In the genomic region with DNA sequence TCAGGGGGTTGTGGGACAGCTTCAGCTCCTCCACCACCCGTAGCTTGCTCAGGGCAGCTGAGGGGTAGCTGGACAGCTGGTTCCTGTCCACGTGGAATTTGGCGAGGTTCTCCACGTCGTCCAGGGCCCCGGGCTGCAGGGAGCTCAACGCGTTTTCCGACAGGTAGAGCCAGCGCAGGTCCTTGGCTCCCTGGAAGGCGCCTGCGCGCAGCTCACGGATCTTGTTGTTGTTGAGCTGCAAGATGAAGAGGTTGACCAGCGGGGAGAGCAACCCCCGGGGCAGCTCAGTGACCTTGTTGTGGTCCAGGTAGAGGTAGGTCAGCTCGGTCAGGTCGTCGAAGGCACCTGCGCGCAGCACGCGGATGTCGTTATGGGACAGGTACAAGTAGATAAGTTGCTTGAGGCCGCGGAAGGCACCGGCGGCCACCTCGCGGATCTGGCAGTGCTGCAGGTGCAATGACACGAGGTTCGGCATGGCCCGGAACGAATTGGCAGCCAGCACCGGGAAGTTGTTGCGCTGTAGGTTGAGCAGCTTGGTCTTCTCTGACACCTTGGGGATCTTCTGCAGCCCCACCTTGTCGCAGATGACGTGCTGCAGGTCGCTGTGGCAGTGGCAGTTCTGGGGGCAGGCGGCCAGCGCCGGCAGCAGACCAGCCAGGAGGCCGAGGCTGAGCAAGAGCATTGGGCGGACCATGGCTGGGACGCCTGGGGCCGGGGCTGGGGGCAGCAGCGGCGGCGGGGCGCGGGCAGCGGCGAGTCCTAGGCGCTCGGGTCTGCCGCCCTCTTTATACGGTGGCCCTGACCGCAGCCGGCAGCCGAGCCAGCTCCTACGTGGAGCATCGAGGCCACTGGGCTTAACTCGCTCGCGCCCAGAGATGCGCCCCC, we compare ENCODE assay signal across 12 cellular contexts. TPM values are rescaled to one million over a fixed set of nuclear protein-coding genes. Genes with fewer than 3 reads are reported as not detected.
DNase-seq lines count a peak whose midpoint lies in the region; ATAC-seq and TF ChIP-seq lines count a peak whose summit lies in the region.
"Had no signal": no experiment of that assay in that cellular context is flagged by ENCODE, and none has a peak within 500 bp of the region (broad histone marks: within the 10 kb centered on the region; RNA-seq: fewer than 3 reads in every experiment).

A gene with protein sequence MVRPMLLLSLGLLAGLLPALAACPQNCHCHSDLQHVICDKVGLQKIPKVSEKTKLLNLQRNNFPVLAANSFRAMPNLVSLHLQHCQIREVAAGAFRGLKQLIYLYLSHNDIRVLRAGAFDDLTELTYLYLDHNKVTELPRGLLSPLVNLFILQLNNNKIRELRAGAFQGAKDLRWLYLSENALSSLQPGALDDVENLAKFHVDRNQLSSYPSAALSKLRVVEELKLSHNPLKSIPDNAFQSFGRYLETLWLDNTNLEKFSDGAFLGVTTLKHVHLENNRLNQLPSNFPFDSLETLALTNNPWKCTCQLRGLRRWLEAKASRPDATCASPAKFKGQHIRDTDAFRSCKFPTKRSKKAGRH (minus strand): TSS at position 761 of the 885 bp plus-strand sequence. CDS start 67 bp downstream, at position 694.

- H3K4me3 Mint-ChIP-seq in CD4-positive, alpha-beta T cell: no peak within 1 kb of the TSS
- peak within 1 kb of the TSS; percentile 53 for H3K4me3 Mint-ChIP-seq in activated B cell treated with CpG ODN at 0.5 μM for 24 hours

- POLR2A ChIA-PET in CD4-positive, alpha-beta T cell (lab: Charles Lee): no interaction called here
- POLR2A ChIA-PET in activated B cell treated with CpG ODN at 0.5 μM for 24 hours (lab: Charles Lee): interaction anchor here (0.5 to 1.1 kb wide), 2 partner anchors 10 to 47 kb away, joined by 5 to 7 read pairs; no protein-coding TSS in a partner anchor

- no peaks in the 10 kb centered on the region for H3K36me3 ChIP-seq in prostate gland
- H3K36me3 ChIP-seq in HAP-1 (replicated peaks): no peaks in the 10 kb centered on the region

- H3K4me1 ChIP-seq in prostate gland (replicated peaks) (peaks cover 10% of the 10 kb centered on the region), HAP-1 (no peaks in the 10 kb centered on the region)

- H3K27ac ChIP-seq in CD4-positive, alpha-beta T cell (ENCODE audit: low read depth, low read length): no peak within 1 kb of the TSS
- H3K27ac ChIP-seq in prostate gland: peak within 1 kb of the TSS in 1 of 2 donors; percentile 39

- ATAC-seq in CD4-positive, alpha-beta T cell (ENCODE audit: poor library complexity): peak; percentile 44
- ATAC-seq in activated B cell treated with CpG ODN at 0.5 μM for 24 hours (ENCODE audit: low read depth): peak; percentile 66

- H3K9me3 Mint-ChIP-seq in CD4-positive, alpha-beta T cell: no peaks in the 10 kb centered on the region
- no peaks in the 10 kb centered on the region for H3K9me3 Mint-ChIP-seq in activated B cell treated with CpG ODN at 0.5 μM for 24 hours

- peaks cover 22% of the 10 kb centered on the region for H3K27me3 ChIP-seq in CD4-positive, alpha-beta T cell (ENCODE audit: control insufficient read depth, insufficient read depth, low read length)
- H3K27me3 ChIP-seq in prostate gland (replicated peaks; ENCODE audit: insufficient read depth) (no peaks in the 10 kb centered on the region), HAP-1 (ENCODE audit: low read depth) (no peaks in the 10 kb centered on the region)

- WGBS in prostate gland: 55% methylated on average over 45 of the region's 66 CpGs

- in situ Hi-C loops in HAP-1 (cut with MboI; ENCODE audit: low sequenced_read_pairs): no loop called here

- H3K27ac Mint-ChIP-seq in CD4-positive, alpha-beta T cell: no peak within 1 kb of the TSS
- no peak within 1 kb of the TSS for H3K27ac Mint-ChIP-seq in activated B cell treated with CpG ODN at 0.5 μM for 24 hours

- peaks cover 35% of the 10 kb centered on the region for H3K27me3 Mint-ChIP-seq in CD4-positive, alpha-beta T cell
- H3K27me3 Mint-ChIP-seq in activated B cell treated with CpG ODN at 0.5 μM for 24 hours: peaks cover 10% of the 10 kb centered on the region

- H3K9me3 ChIP-seq in CD4-positive, alpha-beta T cell (ENCODE audit: control insufficient read depth, low read length): no peaks in the 10 kb centered on the region
- H3K9me3 ChIP-seq in prostate gland: no peaks in the 10 kb centered on the region
- H3K9me3 ChIP-seq in HAP-1: no peaks in the 10 kb centered on the region

- H3K36me3 Mint-ChIP-seq in CD4-positive, alpha-beta T cell (ENCODE audit: low read depth): no peaks in the 10 kb centered on the region
- peaks cover 14% of the 10 kb centered on the region for H3K36me3 Mint-ChIP-seq in activated B cell treated with CpG ODN at 0.5 μM for 24 hours (ENCODE audit: low read depth)

- TF ChIP-seq POLR2A in prostate gland (IDR thresholded peaks at IDR 0.05): no peak

- no peak for DNase-seq in CD4-positive, alpha-beta T cell
- DNase-seq in activated B cell treated with CpG ODN at 0.5 μM for 24 hours (no peak), hepatic stellate cell (ENCODE audit: low spot score) (peak; percentile 59), prostate gland (ENCODE audit: low spot score) (no peak), HAP-1 (ENCODE audit: low spot score in 2 of 2) (no peak), ureter (ENCODE audit: low spot score) (no peak), NOMO-1 treated with dmso at 0.1 percent for 144 hours (lab: John Stamatoyannopoulos, UW; ENCODE audit: unreplicated experiment) (no peak), T-helper 1 cell (no peak)
- DNase-seq: HCEC 1CT, Kasumi-1 had no signal

- H3K4me3 ChIP-seq in prostate gland: peak within 1 kb of the TSS; percentile 16 to 27
- H3K4me3 ChIP-seq in HAP-1: no peak within 1 kb of the TSS

- intact Hi-C loops in CD4-positive, alpha-beta T cell (cut with DNase I, micrococcal nuclease): no loop called here
- intact Hi-C loops in activated B cell treated with CpG ODN at 0.5 μM for 24 hours (cut with micrococcal nuclease) (no loop called here), prostate gland (cut with DNase I) (no loop called here)

- no peak for TF ChIP-seq CTCF in CD4-positive, alpha-beta T cell (IDR thresholded peaks at IDR 0.05)
- no peak for TF ChIP-seq CTCF in activated B cell treated with CpG ODN at 0.5 μM for 24 hours (IDR thresholded peaks at IDR 0.05)
- no peak for TF ChIP-seq CTCF in prostate gland (IDR thresholded peaks at IDR 0.05)

- CTCF ChIA-PET in CD4-positive, alpha-beta T cell (lab: Charles Lee): interaction anchor here (1.2 kb wide), 1 partner anchor 71 kb away, joined by 3 read pairs; the partner anchor contains the start of gene LRRC59
- CTCF ChIA-PET in activated B cell treated with CpG ODN at 0.5 μM for 24 hours (lab: Charles Lee): interaction anchor here (1.1 kb wide), 1 partner anchor 71 kb away, joined by 3 read pairs; the partner anchor contains the start of gene LRRC59

- H3K4me1 Mint-ChIP-seq in CD4-positive, alpha-beta T cell (ENCODE audit: low read depth): peaks cover 9% of the 10 kb centered on the region
- H3K4me1 Mint-ChIP-seq in activated B cell treated with CpG ODN at 0.5 μM for 24 hours: peaks cover 39% of the 10 kb centered on the region

RNA-seq across cellular contexts. Expression of the gene that starts here (rescaled TPM):
- total RNA-seq in CD4-positive, alpha-beta T cell: not detected
- total RNA-seq in activated B cell treated with CpG ODN at 0.5 μM for 24 hours (0.34 and 0.42 TPM in 2 replicates), prostate gland (1 to 10 TPM in 1 of 2 donors, under 1 TPM in 1; 0.51 to 1.6 TPM), ureter (not detected)
- total RNA-seq: pulmonary artery endothelial cell; T-helper 1 cell treated with Interleukin-12 subunit alpha and Interleukin-12 subunit beta and Interleukin-4 antibody, amounts not matched to agents 30 ng/mL and 1 ng/mL, for 36 hours had no signal

Comparison
In these comparisons a context has a peak if more than half of its experiments do, and no peak if none do; other contexts are left out.
1. Peak in ATAC-seq in CD4-positive, alpha-beta T cell; RNA of the gene not detected or under 1 TPM.
2. Peak in ATAC-seq in activated B cell treated with CpG ODN at 0.5 μM for 24 hours; RNA of the gene not detected or under 1 TPM.